9 cellular contexts compared by ENCODE assay signal in the genomic region with DNA sequence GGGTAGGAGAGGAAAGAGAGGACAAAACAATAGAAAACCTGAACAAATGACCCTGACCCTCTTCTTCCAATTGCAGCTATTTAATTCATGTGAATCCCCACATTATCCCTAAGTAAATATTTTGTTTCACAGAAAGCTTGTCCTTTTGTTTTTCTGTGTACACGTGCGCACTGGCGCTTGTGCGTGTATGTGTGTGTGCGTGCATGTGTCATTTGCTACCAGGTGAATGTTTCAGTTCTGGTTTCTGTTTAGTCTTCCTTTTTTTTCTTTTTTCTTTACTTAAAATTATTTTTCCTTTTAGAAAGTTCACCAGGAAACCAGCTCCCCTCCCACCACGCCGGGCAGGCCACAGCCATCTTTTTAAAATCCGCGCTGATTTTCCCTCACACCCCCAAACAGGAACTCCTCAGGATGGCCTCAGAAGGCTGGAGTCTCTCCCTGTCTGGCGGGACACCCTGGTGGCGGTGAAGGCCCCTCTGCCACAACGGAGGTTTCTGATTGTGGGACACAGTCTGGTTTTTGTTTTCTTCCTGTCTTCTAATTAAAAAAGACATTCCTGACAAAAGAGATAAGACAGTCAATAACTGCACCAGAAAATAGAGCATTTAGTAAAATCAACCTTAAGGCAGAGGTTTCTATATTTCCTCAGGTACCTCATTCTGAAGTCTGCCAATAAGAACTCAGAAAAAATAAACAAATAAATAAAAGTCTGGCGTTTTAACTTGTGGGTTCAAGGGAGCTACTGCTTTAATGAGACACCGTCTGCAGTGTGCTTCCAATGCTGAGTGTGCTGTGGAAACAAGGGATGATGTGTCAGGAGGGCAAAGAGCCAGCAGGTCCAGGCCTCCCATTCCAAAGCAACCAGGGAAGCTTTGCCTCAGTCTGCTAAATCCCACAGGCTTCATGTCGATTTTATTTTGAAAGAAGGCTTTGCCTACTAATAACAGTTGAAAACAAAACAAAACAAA. TPM values are rescaled to one million over a fixed set of nuclear protein-coding genes. Genes with fewer than 3 reads are reported as not detected.
DNase-seq lines count a peak whose midpoint lies in the region; ATAC-seq and TF ChIP-seq lines count a peak whose summit lies in the region.
"Had no signal": no experiment of that assay in that cellular context is flagged by ENCODE, and none has a peak within 500 bp of the region (broad histone marks: within the 10 kb centered on the region; RNA-seq: fewer than 3 reads in every experiment).

No MANE protein-coding gene starts in this region.

- intact Hi-C loops in esophagus squamous epithelium (cut with DNase I): no loop called here

- peak; percentile 56 for ATAC-seq in GM21515 (IDR thresholded peaks at IDR 0.05; ENCODE audit: unreplicated experiment)
- no peak for ATAC-seq in GM21528 (IDR thresholded peaks at IDR 0.05; ENCODE audit: low FRiP score, unreplicated experiment)

- H3K36me3 ChIP-seq in esophagus squamous epithelium: peaks cover 0 to 96% (median 37%) of the 10 kb centered on the region in 3 donors

- DNase-seq in ELR (ENCODE audit: low read depth) (peak; percentile 42), NCI-H2029 treated with DMSO at 0.1 percent for 48 hours (lab: John Stamatoyannopoulos, UW) (peak; percentile 11), fibroblast of peridontal ligament (ENCODE audit: extremely low read depth) (peak; percentile 84), midbrain (lab: John Stamatoyannopoulos, UW) (no peak), esophagus squamous epithelium (lab: John Stamatoyannopoulos, UW) (no peak), GOT3 (lab: John Stamatoyannopoulos, UW) (no peak)

- H3K27ac ChIP-seq in esophagus squamous epithelium: peak overlapping the region in 2 of 4 donors; percentile 5 to 25

- TF ChIP-seq CTCF in esophagus squamous epithelium (IDR thresholded peaks at IDR 0.05): no peak

- WGBS in esophagus squamous epithelium, 2 donors: 66 to 73% methylated on average over 13 to 14 of the region's 15 CpGs

- TF ChIP-seq POLR2A in esophagus squamous epithelium (IDR thresholded peaks at IDR 0.05): no peak

- no peaks in the 10 kb centered on the region for H3K27me3 ChIP-seq in esophagus squamous epithelium

- peaks cover 0 to 51% (median 6%) of the 10 kb centered on the region in 3 donors for H3K4me1 ChIP-seq in esophagus squamous epithelium

- H3K4me3 ChIP-seq in esophagus squamous epithelium: no peak overlapping the region

- no peaks in the 10 kb centered on the region for H3K9me3 ChIP-seq in esophagus squamous epithelium

RNA-seq across cellular contexts. Expression of a gene that starts 17.4 kb away (rescaled TPM):
- 10 to 100 TPM; 12.2 to 20.5 (median 16.9) TPM for total RNA-seq in esophagus squamous epithelium

RNA-seq across cellular contexts. Expression of a gene that starts 44.6 kb away (rescaled TPM):
- total RNA-seq in esophagus squamous epithelium: 1 to 10 TPM in 2 of 4 donors, under 1 TPM in 2; 0.47 to 1.5 (median 0.87) TPM
- total RNA-seq: H4 had no signal

Comparison
In these comparisons a context has a peak if more than half of its experiments do, and no peak if none do; other contexts are left out.
1. DNase-seq: peak in ELR (single experiment), NCI-H2029 treated with DMSO at 0.1 percent for 48 hours (single experiment) and fibroblast of peridontal ligament (single experiment); none in midbrain (single experiment), esophagus squamous epithelium (single experiment) and GOT3 (single experiment).